In the genomic region with DNA sequence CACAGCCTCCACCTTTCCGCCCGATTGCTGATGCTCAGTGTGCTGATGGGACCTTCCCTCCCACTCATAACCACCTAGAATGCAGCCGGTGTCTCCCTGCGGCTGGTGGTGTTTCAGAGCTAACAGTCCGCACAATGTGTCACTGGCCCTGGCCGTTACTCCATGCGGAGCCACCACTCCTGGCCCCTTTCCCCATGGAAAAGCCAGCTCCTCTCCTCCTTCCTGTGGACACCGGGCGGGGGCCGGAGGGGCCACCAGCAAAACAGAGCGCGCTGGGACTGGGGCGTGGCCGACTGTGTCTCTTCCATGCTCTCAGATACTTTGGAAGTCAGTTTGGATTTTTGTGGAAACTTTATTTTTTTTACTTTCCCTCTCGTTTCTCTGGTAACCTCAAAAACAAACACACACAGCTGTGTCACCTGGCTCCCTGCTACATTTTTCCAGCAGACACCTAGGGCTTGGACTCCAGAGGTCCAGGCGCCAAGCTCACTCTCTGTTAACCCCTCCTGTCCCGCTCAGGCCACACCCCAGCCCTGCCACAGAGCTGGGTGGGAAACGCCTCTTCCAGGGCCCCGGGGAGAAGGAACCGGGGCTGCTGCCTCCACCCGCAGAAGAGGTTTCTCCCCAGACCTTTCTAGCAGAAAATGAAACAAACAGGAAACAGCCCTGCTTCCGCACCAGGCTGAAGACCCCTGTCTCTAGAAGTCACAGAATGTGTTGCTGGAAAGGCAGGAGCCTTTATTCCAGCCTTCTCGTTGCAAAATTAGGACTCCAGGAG, we compare ENCODE assay signal across 9 cellular contexts. TPM values are rescaled to one million over a fixed set of nuclear protein-coding genes. Genes with fewer than 3 reads are reported as not detected.
DNase-seq lines count a peak whose midpoint lies in the region; ATAC-seq and TF ChIP-seq lines count a peak whose summit lies in the region.
"Had no signal": no experiment of that assay in that cellular context is flagged by ENCODE, and none has a peak within 500 bp of the region (broad histone marks: within the 10 kb centered on the region; RNA-seq: fewer than 3 reads in every experiment).

No MANE protein-coding gene starts in this region.

- H3K27me3 Mint-ChIP-seq in HFFc6 (ENCODE audit: insufficient read depth), result no peaks in the 10 kb centered on the region

- H3K27ac Mint-ChIP-seq in HFFc6, result peak overlapping the region; percentile 97

- peaks cover 42% of the 10 kb centered on the region for H3K4me1 Mint-ChIP-seq in HFFc6 (ENCODE audit: low read depth)

- no peak for TF ChIP-seq CTCF in HFFc6 (IDR thresholded peaks at IDR 0.05)
- no peak for TF ChIP-seq CTCF in astrocyte of the spinal cord (IDR thresholded peaks at IDR 0.05; ENCODE audit: low read depth, low read length)

- in situ Hi-C loops in astrocyte of the spinal cord (cut with HindIII; ENCODE audit: low sequenced_read_pairs), result no loop called here

- ATAC-seq in stimulated activated naive CD8-positive, alpha-beta T cell treated with anti-CD3 and anti-CD28 coated beads, Interleukin-15, Interleukin-2, amounts not matched to agents 100 U/mL and 50 U/mL, for 24 hours, result no peak
- ATAC-seq in GM18867 (IDR thresholded peaks at IDR 0.05; ENCODE audit: unreplicated experiment) (no peak), HG03439 (IDR thresholded peaks at IDR 0.05; ENCODE audit: unreplicated experiment) (no peak), HG02678 (IDR thresholded peaks at IDR 0.05; ENCODE audit: unreplicated experiment) (no peak)

- H3K9me3 Mint-ChIP-seq in HFFc6, result peaks cover 28% of the 10 kb centered on the region

- no peak overlapping the region for H3K4me3 ChIP-seq in astrocyte of the spinal cord (ENCODE audit: low read depth, low read length)

- peak; percentile 53 for DNase-seq in HFFc6
- peak; percentile 84 for DNase-seq in astrocyte of the spinal cord (ENCODE audit: low read depth, low spot score)
- DNase-seq in kidney tubule cell (ENCODE audit: low spot score), result peak; percentile 71
- peak; percentile 27 for DNase-seq in stimulated activated naive CD8-positive, alpha-beta T cell treated with anti-CD3 and anti-CD28 coated beads, Interleukin-15, Interleukin-2, amounts not matched to agents 100 U/mL and 50 U/mL, for 24 hours
- no peak for DNase-seq in stimulated activated CD4-positive, alpha-beta T cell treated with anti-CD3 and anti-CD28 coated beads, Interleukin-15, amount 100 ng/mL, for 24 hours
- DNase-seq: SHP77 had no signal

- peak overlapping the region; percentile 84 for H3K4me3 Mint-ChIP-seq in HFFc6

- peaks cover 21% of the 10 kb centered on the region for H3K36me3 Mint-ChIP-seq in HFFc6 (ENCODE audit: low read depth)

RNA-seq across cellular contexts. Expression of a gene that starts 32.5 kb away (rescaled TPM):
- total RNA-seq in HFFc6 (2021; fragmentation: NEBNext Ultra II Directional; extraction: Animal tissue kit (Norgen Biotek cat#: 25700)), result 100 to 1,000 TPM; 426 to 514 (median 467) TPM
